Comparison of ENCODE assay signal across 22 cellular contexts in the genomic region with DNA sequence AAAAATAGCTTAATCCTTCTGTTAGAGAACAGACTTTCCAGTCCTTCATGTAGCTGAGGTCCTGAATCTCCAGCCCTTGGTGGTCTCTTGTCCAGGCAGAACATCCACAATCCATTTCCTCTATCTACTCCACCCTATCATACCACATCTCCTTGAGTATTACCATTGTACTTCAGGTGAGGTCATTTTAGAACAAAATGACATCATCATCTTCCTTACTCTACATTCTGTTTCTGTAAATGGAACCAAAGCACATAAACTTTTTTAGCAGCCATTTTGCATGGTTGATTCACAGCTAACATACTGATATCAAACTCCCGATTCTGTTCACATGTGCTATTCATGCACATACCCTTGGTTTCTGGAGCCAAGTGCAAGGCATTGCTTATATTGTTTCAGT.
DNase-seq lines count a peak whose midpoint lies in the region; ATAC-seq, FAIRE-seq and TF ChIP-seq lines count a peak whose summit lies in the region.
"Had no signal": no experiment of that assay in that cellular context is flagged by ENCODE, and none has a peak within 500 bp of the region (broad histone marks: within the 10 kb centered on the region; RNA-seq: fewer than 3 reads in every experiment).

No MANE protein-coding gene starts in this region.

- H3K4me3 Mint-ChIP-seq in nephron progenitor cell: no peak overlapping the region
- H3K4me3 Mint-ChIP-seq: B cell; CD4-positive, alpha-beta T cell; CD8-positive, alpha-beta T cell had no signal

- H3K36me3 Mint-ChIP-seq in nephron progenitor cell (ENCODE audit: low read depth): peaks cover 77% of the 10 kb centered on the region

- TF ChIP-seq POLR2A in HepG2 (IDR thresholded peaks at IDR 0.05; ENCODE audit: insufficient read depth in 1 of 2, low read depth in 2 of 2, low read length in 2 of 2): no peak
- no peak for TF ChIP-seq POLR2A in right lobe of liver (IDR thresholded peaks at IDR 0.05)
- TF ChIP-seq POLR2A in K562 (conservative IDR thresholded peaks at IDR 0.05): no peak

- TF ChIP-seq EP300 in HepG2 (IDR thresholded peaks at IDR 0.05; ENCODE audit: low read depth in 2 of 2, low read length in 2 of 2): no peak
- TF ChIP-seq EP300 in HepG2 (CRISPR knock-in tag; IDR thresholded peaks at IDR 0.05; ENCODE audit: borderline replicate concordance): no peak
- TF ChIP-seq EP300 in K562 (IDR thresholded peaks at IDR 0.05; ENCODE audit: low read length): no peak

- ATAC-seq in HepG2 (no peak), right lobe of liver (no peak), K562 (no peak)
- ATAC-seq: A549; CD8-positive, alpha-beta T cell had no signal

- H3K79me2 ChIP-seq in HepG2 (ENCODE audit: insufficient read depth, low read length) (no peaks in the 10 kb centered on the region), K562 (ENCODE audit: control insufficient read depth, insufficient read depth, low read length) (no peaks in the 10 kb centered on the region)

- H3K9me3 ChIP-seq in HepG2 (ENCODE audit: low read length) (no peaks in the 10 kb centered on the region), right lobe of liver (no peaks in the 10 kb centered on the region), K562 (replicated peaks; ENCODE audit: control insufficient read depth, insufficient read depth, low read depth, low read length) (no peaks in the 10 kb centered on the region)
- H3K9me3 ChIP-seq: Caco-2 had no signal

- no peaks in the 10 kb centered on the region for H4K20me1 ChIP-seq in HepG2 (ENCODE audit: insufficient read depth, low read length)
- no peaks in the 10 kb centered on the region for H4K20me1 ChIP-seq in K562 (replicated peaks; ENCODE audit: control insufficient read depth, insufficient read depth, low read length)
- H4K20me1 ChIP-seq: BLaER1 treated with 17β-estradiol and CSF1 and Interleukin-3, amounts not matched to agents 10 nM and 100 nM had no signal

- peaks cover 35% of the 10 kb centered on the region for H3K9me3 Mint-ChIP-seq in nephron progenitor cell

- peaks cover 18% of the 10 kb centered on the region for H3K4me1 Mint-ChIP-seq in nephron progenitor cell
- H3K4me1 Mint-ChIP-seq: B cell had no signal

- TF ChIP-seq CTCF in HepG2 (CRISPR knock-in tag; IDR thresholded peaks at IDR 0.05) (no peak), right lobe of liver (IDR thresholded peaks at IDR 0.05) (no peak), K562 (IDR thresholded peaks at IDR 0.05 in 2 of 3, conservative IDR thresholded peaks at IDR 0.05 in 1 of 3; ENCODE audit: insufficient read depth in 2 of 3, low read depth in 1 of 3, low read length in 3 of 3) (no peak), nephron progenitor cell (IDR thresholded peaks at IDR 0.05) (no peak)

- H3K4me2 ChIP-seq in HepG2 (ENCODE audit: low read depth, low read length): no peak overlapping the region
- H3K4me2 ChIP-seq in K562 (ENCODE audit: insufficient read depth, low read length): no peak overlapping the region
- H3K4me2 ChIP-seq: A549; BLaER1 treated with 17β-estradiol and CSF1 and Interleukin-3, amounts not matched to agents 10 nM and 100 nM had no signal

- no peak for DNase-seq in HepG2 (ENCODE audit: low spot score)
- DNase-seq in right lobe of liver: no peak
- DNase-seq in K562 (ENCODE audit: extremely low read depth in 1 of 4, low spot score in 3 of 4): no peak
- DNase-seq in nephron progenitor cell: no peak
- no peak for DNase-seq in NCI-H2171 treated with DMSO at 0.1 percent for 48 hours (lab: John Stamatoyannopoulos, UW)
- DNase-seq in foreskin melanocyte: no peak
- DNase-seq: AML-193; Caco-2; Calu3; CD4-positive, alpha-beta T cell; CD8-positive, alpha-beta T cell; DMS79 treated with DMSO at 0.1 percent for 48 hours; GF-D8 had no signal

- H3K9me1 ChIP-seq in K562 (ENCODE audit: control insufficient read depth, insufficient read depth, low read length): no peaks in the 10 kb centered on the region

- CTCF ChIA-PET in HepG2 (lab: Yijun Ruan, JAX; ENCODE audit: low intra/inter-chr PET ratio, low total read pairs) (no interaction called here), K562 (lab: Yijun Ruan, JAX; ENCODE audit: low intra/inter-chr PET ratio) (no interaction called here)

- H3K27ac Mint-ChIP-seq in nephron progenitor cell: peak overlapping the region; percentile 3
- H3K27ac Mint-ChIP-seq: B cell; CD4-positive, alpha-beta T cell; CD8-positive, alpha-beta T cell had no signal

- in situ Hi-C loops in HepG2 (cut with HindIII; ENCODE audit: extremely low pct_ligation_motif_present, low pct_unique_long_range_greater_than_20kb): no loop called here
- in situ Hi-C loops in K562 (cut with MboI): no loop called here

- H3K4me1 ChIP-seq in HepG2 (ENCODE audit: insufficient read depth, low read length): peaks cover 11% of the 10 kb centered on the region
- H3K4me1 ChIP-seq in right lobe of liver: peaks cover 0 to 4% (median 0%) of the 10 kb centered on the region in 4 donors
- no peaks in the 10 kb centered on the region for H3K4me1 ChIP-seq in K562 (replicated peaks in 1 of 2; ENCODE audit: control insufficient read depth in 2 of 2, insufficient read depth in 2 of 2, low read length in 2 of 2)
- H3K4me1 ChIP-seq: A549, Caco-2 had no signal

- intact Hi-C loops in HepG2 (cut with micrococcal nuclease; ENCODE audit: unreplicated experiment): loop anchor here (10.0 kb wide), 1 partner anchor 276 kb away; no protein-coding TSS in a partner anchor
- intact Hi-C loops in right lobe of liver (cut with DNase I): no loop called here
- intact Hi-C loops in K562 (cut with micrococcal nuclease): no loop called here

- H3K9ac ChIP-seq in HepG2 (ENCODE audit: insufficient read depth, low read depth, low read length) (no peak overlapping the region), K562 (ENCODE audit: insufficient read depth in 1 of 2, low read depth in 2 of 2, low read length in 2 of 2) (no peak overlapping the region)
- H3K9ac ChIP-seq: BLaER1 treated with 17β-estradiol and CSF1 and Interleukin-3, amounts not matched to agents 10 nM and 100 nM had no signal

- BruUV-seq in HepG2 (replicated peaks; lab: Mats Ljungman, UMichigan) (no TSS peak), K562 (replicated peaks; lab: Mats Ljungman, UMichigan) (no TSS peak)

- H3K4me3 ChIP-seq in HepG2 (replicated peaks in 1 of 3; ENCODE audit: insufficient read depth in 1 of 3, low read depth in 2 of 3, low read length in 3 of 3): no peak overlapping the region
- H3K4me3 ChIP-seq in right lobe of liver: no peak overlapping the region
- no peak overlapping the region for H3K4me3 ChIP-seq in K562
- H3K4me3 ChIP-seq: A549; BLaER1 treated with 17β-estradiol and CSF1 and Interleukin-3, amounts not matched to agents 10 nM and 100 nM had no signal

- H3K27me3 ChIP-seq in HepG2 (ENCODE audit: control insufficient read depth in 1 of 2, insufficient read depth in 2 of 2, low read length in 2 of 2): no peaks in the 10 kb centered on the region
- H3K27me3 ChIP-seq in right lobe of liver: no peaks in the 10 kb centered on the region
- H3K27me3 ChIP-seq in K562 (ENCODE audit: control insufficient read depth in 2 of 2, insufficient read depth in 2 of 2, low read length in 2 of 2): no peaks in the 10 kb centered on the region
- H3K27me3 ChIP-seq: BLaER1 treated with 17β-estradiol and CSF1 and Interleukin-3, amounts not matched to agents 10 nM and 100 nM had no signal

- TF ChIP-seq RAD21 in HepG2 (CRISPR knock-in tag; IDR thresholded peaks at IDR 0.05) (no peak), K562 (CRISPR knock-in tag; conservative IDR thresholded peaks at IDR 0.05 in 1 of 2, IDR thresholded peaks at IDR 0.05 in 1 of 2) (no peak)

- POLR2A ChIA-PET in HepG2 (lab: Yijun Ruan, JAX) (no interaction called here), K562 (lab: Yijun Ruan, JAX) (no interaction called here)

- H3K27ac ChIP-seq in HepG2 (ENCODE audit: extremely low read length, insufficient read depth, low read length) (no peak overlapping the region), right lobe of liver (no peak overlapping the region), K562 (ENCODE audit: extremely low read depth, low read depth, low read length) (no peak overlapping the region)
- H3K27ac ChIP-seq: 22Rv1; A549; BLaER1 treated with 17β-estradiol and CSF1 and Interleukin-3, amounts not matched to agents 10 nM and 100 nM; C4-2B had no signal

- H3K36me3 ChIP-seq in HepG2 (replicated peaks in 1 of 2; ENCODE audit: control insufficient read depth in 1 of 2, insufficient read depth in 2 of 2, low read length in 2 of 2) (no peaks in the 10 kb centered on the region; a peak in 1 of 5 replicates), right lobe of liver (no peaks in the 10 kb centered on the region), K562 (ENCODE audit: control insufficient read depth, insufficient read depth, low read length) (no peaks in the 10 kb centered on the region)

- WGBS in HepG2 (ENCODE audit: low lambda C conversion rate): 100% methylated on average over 1 of the region's 1 CpG
- 100% methylated on average over 1 of the region's 1 CpG for WGBS in right lobe of liver (ENCODE audit: insufficient coverage, low coverage, low lambda C conversion rate, missing lambda C conversion rate)
- 72% methylated on average over 1 of the region's 1 CpG for WGBS in K562 (ENCODE audit: insufficient coverage, low coverage, missing lambda C conversion rate)

- H2AFZ ChIP-seq in HepG2 (ENCODE audit: low read length) (no peak overlapping the region), K562 (ENCODE audit: low read depth, low read length) (no peak overlapping the region)

- peaks cover under 1% of the 10 kb centered on the region for H3K27me3 Mint-ChIP-seq in nephron progenitor cell (ENCODE audit: low read depth, poor library complexity)
- H3K27me3 Mint-ChIP-seq: B cell; CD4-positive, alpha-beta T cell had no signal

- FAIRE-seq in HepG2 (lab: Jason Lieb, UNC) (no peak), K562 (lab: Jason Lieb, UNC) (no peak)
- FAIRE-seq: A549, D721Med, G401.6, GM12892, GM18507 had no signal

TF ChIP-seq in HepG2, 621 proteins besides CTCF, POLR2A, EP300 and RAD21:
- TF ChIP-seq ATF7 (IDR thresholded peaks at IDR 0.05): peak; percentile 96
- TF ChIP-seq ATF7 (CRISPR knock-in tag; IDR thresholded peaks at IDR 0.05): no peak
- peak; percentile 46 for TF ChIP-seq CREB1 (IDR thresholded peaks at IDR 0.05)
- TF ChIP-seq CREB1 (CRISPR knock-in tag; IDR thresholded peaks at IDR 0.05): no peak
- TF ChIP-seq NFIC (IDR thresholded peaks at IDR 0.05; ENCODE audit: low read length): no peak

TF ChIP-seq in K562, 482 proteins besides CTCF, POLR2A, EP300 and RAD21 (continues in another document):
- TF ChIP-seq NR2C1 (IDR thresholded peaks at IDR 0.05): no peak
- TF ChIP-seq NR2C1 (tag; IDR thresholded peaks at IDR 0.05): no peak
- TF ChIP-seq NFE2 (IDR thresholded peaks at IDR 0.05; ENCODE audit: low read depth): no peak
- TF ChIP-seq ATF3 (IDR thresholded peaks at IDR 0.05): peak; percentile 66
- TF ChIP-seq ATF3 (CRISPR knock-in tag; conservative IDR thresholded peaks at IDR 0.05): no peak
- TF ChIP-seq ATF7 (IDR thresholded peaks at IDR 0.05): peak; percentile 32; the same call in 1 of the 2 replicates
